Comparison of ENCODE assay signal across 27 cellular contexts in the genomic region with DNA sequence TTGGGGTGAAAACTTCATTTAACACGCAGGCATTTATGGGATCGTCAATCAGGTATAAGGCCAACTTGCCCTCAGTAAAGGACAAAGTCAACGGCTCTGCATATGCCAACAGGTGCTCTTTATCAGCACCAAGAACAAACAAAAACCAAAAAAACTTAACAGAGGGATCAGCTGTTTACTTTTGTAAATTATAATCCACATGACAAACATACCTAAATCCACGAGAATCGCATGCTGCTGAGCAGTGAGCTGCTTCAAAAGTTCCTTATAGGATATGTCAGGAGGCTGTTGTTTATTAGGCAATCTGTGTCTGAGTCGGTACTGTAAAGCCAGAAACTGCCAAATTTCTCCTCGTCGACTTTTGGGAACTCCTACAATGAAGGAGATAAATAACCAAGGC.
"Had no signal": no experiment of that assay in that cellular context is flagged by ENCODE, and none has a peak within 500 bp of the region (broad histone marks: within the 10 kb centered on the region; RNA-seq: fewer than 3 reads in every experiment).

No MANE protein-coding gene starts in this region.

- H3K4me1 Mint-ChIP-seq: central memory CD8-positive, alpha-beta T cell; natural killer cell had no signal

- H3K36me3 ChIP-seq: breast epithelium, neutrophil, ovary had no signal

- H3K27ac ChIP-seq: breast epithelium, heart left ventricle, left ventricle myocardium inferior, neutrophil, right atrium auricular region, tibial artery had no signal

- H3K36me3 Mint-ChIP-seq: natural killer cell had no signal

- ATAC-seq: effector memory CD8-positive, alpha-beta T cell; esophagus mucosa; heart left ventricle; natural killer cell; psoas muscle; stimulated activated naive CD8-positive, alpha-beta T cell treated with anti-CD3 and anti-CD28 coated beads, Interleukin-15, amount 100 ng/mL, for 72 hours had no signal

- H3K27ac Mint-ChIP-seq: activated naive CD4-positive, alpha-beta T cell treated with anti-CD3 and anti-CD28 coated beads, Interleukin-2, amount 50 U/mL, for 24 hours; activated T-helper 1 cell treated with anti-CD3 and anti-CD28 coated beads, Interleukin-12 subunit alpha, Interleukin-12 subunit beta, Interleukin-2, Interleukin-4 antibody, amounts not matched to agents 30 ng/mL and 10 ng/mL and 1 ng/mL, durations not matched to agents 14 hours and 24 hours and 36 hours; effector memory CD8-positive, alpha-beta T cell; mesothelial cell of epicardium; natural killer cell; T-helper 1 cell treated with Interleukin-12 subunit alpha and Interleukin-12 subunit beta and Interleukin-4 antibody, amounts not matched to agents 30 μg/mL and 1 μg/mL, for 36 hours had no signal

- H3K9me3 Mint-ChIP-seq: activated naive CD4-positive, alpha-beta T cell treated with anti-CD3 and anti-CD28 coated beads, Interleukin-2, amount 50 U/mL, for 24 hours; effector memory CD8-positive, alpha-beta T cell; mesothelial cell of epicardium; natural killer cell; T-helper 1 cell treated with Interleukin-12 subunit alpha and Interleukin-12 subunit beta and Interleukin-4 antibody, amounts not matched to agents 30 μg/mL and 1 μg/mL, for 36 hours had no signal

- H3K27me3 ChIP-seq: breast epithelium, heart left ventricle, neutrophil, ovary, right atrium auricular region, tibial artery had no signal

- H3K27me3 Mint-ChIP-seq: activated naive CD4-positive, alpha-beta T cell treated with anti-CD3 and anti-CD28 coated beads, Interleukin-2, amount 50 U/mL, for 24 hours; central memory CD8-positive, alpha-beta T cell; effector memory CD8-positive, alpha-beta T cell; stimulated activated naive CD8-positive, alpha-beta T cell treated with anti-CD3 and anti-CD28 coated beads, Interleukin-15, amount 100 ng/mL, for 72 hours had no signal

- H3K4me1 ChIP-seq: breast epithelium, tibial artery had no signal

- H3K4me3 ChIP-seq: breast epithelium, heart left ventricle, left ventricle myocardium inferior, ovary, psoas muscle, right atrium auricular region, tibial artery had no signal

- FAIRE-seq: colon, endothelial cell of umbilical vein, keratinocyte had no signal

- H3K9me3 ChIP-seq: breast epithelium, heart left ventricle, left ventricle myocardium inferior, neutrophil, ovary, psoas muscle, right atrium auricular region, tibial artery had no signal

- H3K4me3 Mint-ChIP-seq: activated naive CD4-positive, alpha-beta T cell treated with anti-CD3 and anti-CD28 coated beads, Interleukin-2, amount 50 U/mL, for 24 hours; activated T-helper 1 cell treated with anti-CD3 and anti-CD28 coated beads, Interleukin-12 subunit alpha, Interleukin-12 subunit beta, Interleukin-2, Interleukin-4 antibody, amounts not matched to agents 30 ng/mL and 10 ng/mL and 1 ng/mL, durations not matched to agents 14 hours and 24 hours and 36 hours; central memory CD8-positive, alpha-beta T cell; effector memory CD8-positive, alpha-beta T cell; mesothelial cell of epicardium; natural killer cell; stimulated activated naive CD8-positive, alpha-beta T cell treated with anti-CD3 and anti-CD28 coated beads, Interleukin-15, amount 100 ng/mL, for 72 hours; T-helper 1 cell treated with Interleukin-12 subunit alpha and Interleukin-12 subunit beta and Interleukin-4 antibody, amounts not matched to agents 30 μg/mL and 1 μg/mL, for 36 hours had no signal

- DNase-seq: activated CD4-positive, alpha-beta T cell treated with anti-CD3 and anti-CD28 coated beads for 4 hours; activated CD4-positive, alpha-beta T cell treated with anti-CD3 and anti-CD28 coated beads, Interleukin-2, amount 50 U/mL, for 48 hours; activated CD4-positive, CD25-positive, alpha-beta regulatory T cell; activated gamma-delta T cell treated with Interleukin-2 at 50 U/mL for 16 hours; effector memory CD8-positive, alpha-beta T cell; heart left ventricle; left ventricle myocardium inferior; mammary epithelial cell; natural killer cell; ovary; psoas muscle; stimulated activated CD4-positive, alpha-beta T cell treated with anti-CD3 and anti-CD28 coated beads, Interleukin-4, amount 100 ng/mL, for 4 hours; stimulated activated naive CD8-positive, alpha-beta T cell treated with anti-CD3 and anti-CD28 coated beads, Interleukin-15, amount 100 ng/mL, for 72 hours; T1000; tibial artery had no signal
